Comparison of ENCODE assay signal across 26 cellular contexts in the genomic region with DNA sequence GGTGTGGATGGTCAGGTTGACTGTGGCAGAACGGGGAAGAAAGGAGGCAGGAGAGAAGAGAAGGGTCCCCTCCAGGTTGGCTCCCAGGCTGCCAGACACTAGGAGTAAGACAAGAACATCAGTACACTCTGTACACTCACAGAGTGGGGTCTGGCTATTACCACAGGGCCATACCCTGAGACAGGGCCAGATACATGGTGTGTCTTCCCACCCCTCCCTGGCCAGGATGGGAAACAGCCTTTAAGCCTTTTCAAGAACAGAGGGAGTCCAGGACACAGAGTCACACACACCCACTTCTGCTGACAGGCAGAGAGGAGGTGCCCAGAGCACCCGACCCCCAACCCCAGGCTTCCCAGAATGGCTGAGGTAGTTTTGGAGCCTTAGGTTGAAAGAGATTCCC.
DNase-seq lines count a peak whose midpoint lies in the region; ATAC-seq, FAIRE-seq and TF ChIP-seq lines count a peak whose summit lies in the region.
"Had no signal": no experiment of that assay in that cellular context is flagged by ENCODE, and none has a peak within 500 bp of the region (broad histone marks: within the 10 kb centered on the region; RNA-seq: fewer than 3 reads in every experiment).

No MANE protein-coding gene starts in this region.

- peaks cover 5% of the 10 kb centered on the region for H3K36me3 Mint-ChIP-seq in neural progenitor cell
- H3K36me3 Mint-ChIP-seq: CD14-positive monocyte had no signal

- POLR2A ChIA-PET in A549 (lab: Yijun Ruan, JAX) = no interaction called here
- POLR2A ChIA-PET in Panc1 (lab: Charles Lee) = no interaction called here

- no peak overlapping the region for H3K4me3 Mint-ChIP-seq in neural progenitor cell
- H3K4me3 Mint-ChIP-seq: CD14-positive monocyte; CD4-positive, alpha-beta T cell; CD8-positive, alpha-beta memory T cell had no signal

- peaks cover 17% of the 10 kb centered on the region for H3K9me3 ChIP-seq in A549
- peaks cover 6% of the 10 kb centered on the region; the same call in 1 of the 2 replicates for H3K9me3 ChIP-seq in Panc1 (ENCODE audit: control insufficient read depth, insufficient read depth, low read depth, low read length)
- H3K9me3 ChIP-seq in neural progenitor cell (ENCODE audit: low read depth) = no peaks in the 10 kb centered on the region
- H3K9me3 ChIP-seq: BE2C had no signal

- intact Hi-C loops in Panc1 (cut with micrococcal nuclease; ENCODE audit: unreplicated experiment) (no loop called here), posterior vena cava (cut with DNase I) (no loop called here)

- H3K4me1 ChIP-seq in A549 (no peaks in the 10 kb centered on the region), Panc1 (ENCODE audit: control insufficient read depth, insufficient read depth, low read length) (no peaks in the 10 kb centered on the region), neural progenitor cell (peaks cover 5% of the 10 kb centered on the region)
- H3K4me1 ChIP-seq: BE2C had no signal

- CTCF ChIA-PET in A549 (lab: Yijun Ruan, JAX) (no interaction called here), Panc1 (lab: Charles Lee) (no interaction called here)

- no peak overlapping the region for H2AFZ ChIP-seq in neural progenitor cell (replicated peaks)
- H2AFZ ChIP-seq: GM23248 had no signal

- TF ChIP-seq EP300 in A549 (IDR thresholded peaks at IDR 0.05) = no peak

- no peak for TF ChIP-seq CTCF in A549 (IDR thresholded peaks at IDR 0.05)
- TF ChIP-seq CTCF in Panc1 (IDR thresholded peaks at IDR 0.05) = no peak
- no peak for TF ChIP-seq CTCF in neural progenitor cell (IDR thresholded peaks at IDR 0.05)

- FAIRE-seq in A549 (lab: Jason Lieb, UNC) = no peak
- FAIRE-seq: A204.1, G401.6, GM12892, GM19239, H1 had no signal

- H3K27me3 Mint-ChIP-seq in neural progenitor cell (ENCODE audit: insufficient read depth, low read depth) = peaks cover 16% of the 10 kb centered on the region
- H3K27me3 Mint-ChIP-seq: CD4-positive, alpha-beta T cell had no signal

- H3K27me3 ChIP-seq in Panc1 (ENCODE audit: control insufficient read depth, insufficient read depth, low read length) (no peaks in the 10 kb centered on the region), neural progenitor cell (no peaks in the 10 kb centered on the region)
- H3K27me3 ChIP-seq: BE2C; BLaER1 treated with 17β-estradiol and CSF1 and Interleukin-3, amounts not matched to agents 10 nM and 100 nM had no signal

- ATAC-seq in A549 = peak; percentile 36 to 57; a peak in 3 of 6 replicates
- peak; percentile 56; the same call in 1 of the 2 replicates for ATAC-seq in Panc1
- no peak for ATAC-seq in GM18858 (IDR thresholded peaks at IDR 0.05; ENCODE audit: unreplicated experiment)

- H3K4me1 Mint-ChIP-seq in neural progenitor cell = peaks cover 8% of the 10 kb centered on the region
- H3K4me1 Mint-ChIP-seq: CD14-positive monocyte; CD8-positive, alpha-beta memory T cell had no signal

- 49% methylated on average over 2 of the region's 2 CpGs for WGBS in A549 (ENCODE audit: missing lambda C conversion rate)

- H3K4me2 ChIP-seq in A549 (no peak overlapping the region), neural progenitor cell (peak overlapping the region; percentile 45)
- H3K4me2 ChIP-seq: BLaER1 treated with 17β-estradiol and CSF1 and Interleukin-3, amounts not matched to agents 10 nM and 100 nM had no signal

- H3F3A ChIP-seq in neural progenitor cell (ENCODE audit: low read depth) = peaks cover 11% of the 10 kb centered on the region

- no peak overlapping the region for H3K4me3 ChIP-seq in A549
- H3K4me3 ChIP-seq in Panc1 (ENCODE audit: low read depth in 2 of 2, low read length in 2 of 2) = no peak overlapping the region
- no peak overlapping the region for H3K4me3 ChIP-seq in neural progenitor cell
- H3K4me3 ChIP-seq: BLaER1 treated with 17β-estradiol and CSF1 and Interleukin-3, amounts not matched to agents 10 nM and 100 nM; GM23248 had no signal

- H4K20me1 ChIP-seq in neural progenitor cell (ENCODE audit: low read depth) = no peaks in the 10 kb centered on the region
- H4K20me1 ChIP-seq: BLaER1 treated with 17β-estradiol and CSF1 and Interleukin-3, amounts not matched to agents 10 nM and 100 nM had no signal

- DNase-seq in A549 (ENCODE audit: low read depth in 1 of 2, low spot score in 1 of 2) (no peak), Panc1 (ENCODE audit: low read depth, low spot score) (no peak), neural progenitor cell (ENCODE audit: low spot score) (no peak), posterior vena cava (ENCODE audit: low spot score) (peak; percentile 16), COLO829 (ENCODE audit: low spot score) (no peak)
- no peak for DNase-seq in effector CD8-positive, alpha-beta T cell (lab: John Stamatoyannopoulos, UW)
- DNase-seq: ACHN; AML-193; BE2C; Calu3; CD4-positive, alpha-beta T cell; CD8-positive, alpha-beta memory T cell; COR-L47; DND-41; GM23248; H7; HCEC 1CT had no signal

- in situ Hi-C loops in Panc1 (cut with HindIII; ENCODE audit: low pct_unique_long_range_greater_than_20kb, low sequenced_read_pairs) = no loop called here

- no peak overlapping the region for H3K9ac ChIP-seq in neural progenitor cell
- H3K9ac ChIP-seq: BLaER1 treated with 17β-estradiol and CSF1 and Interleukin-3, amounts not matched to agents 10 nM and 100 nM; GM23248 had no signal

- H3K79me2 ChIP-seq in neural progenitor cell (ENCODE audit: low read depth) = no peaks in the 10 kb centered on the region

- no peaks in the 10 kb centered on the region for H3K36me3 ChIP-seq in Panc1 (ENCODE audit: control insufficient read depth, insufficient read depth, low read length)
- H3K36me3 ChIP-seq in neural progenitor cell = no peaks in the 10 kb centered on the region
- H3K36me3 ChIP-seq: BE2C had no signal

- no peak for TF ChIP-seq POLR2A in A549 (IDR thresholded peaks at IDR 0.05; ENCODE audit: low read length)

- no peak overlapping the region for H3K27ac Mint-ChIP-seq in neural progenitor cell
- H3K27ac Mint-ChIP-seq: CD14-positive monocyte; CD4-positive, alpha-beta T cell; CD8-positive, alpha-beta memory T cell had no signal

- peaks cover 35% of the 10 kb centered on the region for H3K9me3 Mint-ChIP-seq in neural progenitor cell

- H3K27ac ChIP-seq in A549 (0 out of 6 replicates have a peak overlapping the region, but pooled peaks of 1 of the 2 experiments have one; percentile 21), Panc1 (ENCODE audit: low read length) (no peak overlapping the region), neural progenitor cell (peak overlapping the region; percentile 56)
- H3K27ac ChIP-seq: 22Rv1; BLaER1 treated with 17β-estradiol and CSF1 and Interleukin-3, amounts not matched to agents 10 nM and 100 nM; GM23248 had no signal

- no peak for TF ChIP-seq RAD21 in A549 (conservative IDR thresholded peaks at IDR 0.05 in 1 of 2, IDR thresholded peaks at IDR 0.05 in 1 of 2)

- no TSS peak for BruUV-seq in Panc1 (replicated peaks; lab: Mats Ljungman, UMichigan)

TF ChIP-seq in A549, 52 proteins besides CTCF, POLR2A, EP300 and RAD21:
- TF ChIP-seq CEBPB (IDR thresholded peaks at IDR 0.05) = no peak
- TF ChIP-seq HOXB13 (CRISPR knock-in tag; IDR thresholded peaks at IDR 0.05; ENCODE audit: low read depth) = no peak
